Comparison of ENCODE assay signal across 25 cellular contexts in genomic region chr22:29723766-29724165, GRCh38. TPM values are rescaled to one million over a fixed set of nuclear protein-coding genes. Genes with fewer than 3 reads are reported as not detected.
DNase-seq lines count a peak whose midpoint lies in the region; ATAC-seq and TF ChIP-seq lines count a peak whose summit lies in the region.
"Had no signal": no experiment of that assay in that cellular context is flagged by ENCODE, and none has a peak within 500 bp of the region (broad histone marks: within the 10 kb centered on the region; RNA-seq: fewer than 3 reads in every experiment).

No MANE protein-coding gene starts in this region.

- H3K18ac ChIP-seq in neuronal stem cell (ENCODE audit: low read length), result peak overlapping the region; percentile 64
- no peak overlapping the region for H3K18ac ChIP-seq in mesenchymal stem cell (ENCODE audit: low read depth in 1 of 2, low read length in 2 of 2)

- H3K27ac Mint-ChIP-seq in HFFc6, result no peak overlapping the region
- H3K27ac Mint-ChIP-seq in chondrocyte (ENCODE audit: unreplicated experiment), result no peak overlapping the region
- H3K27ac Mint-ChIP-seq: GM23338 had no signal

- H3K9ac ChIP-seq in neuronal stem cell (ENCODE audit: low read depth, low read length, poor library complexity) (no peak overlapping the region), mesenchymal stem cell (ENCODE audit: low read length) (no peak overlapping the region)

- H3K79me1 ChIP-seq in neuronal stem cell (ENCODE audit: low read depth, low read length), result peaks cover 3% of the 10 kb centered on the region
- no peaks in the 10 kb centered on the region for H3K79me1 ChIP-seq in mesenchymal stem cell (replicated peaks; ENCODE audit: low read length, poor library complexity, severe bottlenecking)

- TF ChIP-seq CTCF in GM12873 (IDR thresholded peaks at IDR 0.05; ENCODE audit: insufficient read depth, low read depth, low read length, missing control alignments) (peak; percentile 20), HFFc6 (IDR thresholded peaks at IDR 0.05) (peak; percentile 41), chondrocyte (IDR thresholded peaks at IDR 0.05) (peak; percentile 28), foreskin keratinocyte (conservative IDR thresholded peaks at IDR 0.05) (no peak)

- H3K4me1 Mint-ChIP-seq in HFFc6 (ENCODE audit: low read depth) (no peaks in the 10 kb centered on the region), chondrocyte (ENCODE audit: low read depth) (no peaks in the 10 kb centered on the region)

- H3K4ac ChIP-seq in neuronal stem cell (ENCODE audit: low read length) (no peak overlapping the region), mesenchymal stem cell (ENCODE audit: low read depth in 1 of 2, low read length in 2 of 2) (no peak overlapping the region)

- H4K91ac ChIP-seq in neuronal stem cell (ENCODE audit: low read depth, low read length, poor library complexity) (no peak overlapping the region), mesenchymal stem cell (ENCODE audit: low read length) (no peak overlapping the region)

- H2BK12ac ChIP-seq in neuronal stem cell (ENCODE audit: low read length) (no peak overlapping the region), mesenchymal stem cell (ENCODE audit: low read length in 2 of 2) (no peak overlapping the region)

- H3K9me3 Mint-ChIP-seq in HFFc6 (no peaks in the 10 kb centered on the region), chondrocyte (ENCODE audit: low read depth) (no peaks in the 10 kb centered on the region)
- H3K9me3 Mint-ChIP-seq: CD4-positive, alpha-beta memory T cell; GM23338 had no signal

- H3K27me3 Mint-ChIP-seq in HFFc6 (ENCODE audit: insufficient read depth), result peaks cover 20% of the 10 kb centered on the region
- peaks cover 18% of the 10 kb centered on the region for H3K27me3 Mint-ChIP-seq in chondrocyte (ENCODE audit: low read depth)

- H3K14ac ChIP-seq in neuronal stem cell (ENCODE audit: low read length) (no peak overlapping the region), mesenchymal stem cell (ENCODE audit: low read length in 2 of 2) (no peak overlapping the region)

- H3K9me3 ChIP-seq in neuronal stem cell (replicated peaks in 1 of 2; ENCODE audit: control insufficient read depth in 2 of 2, insufficient read depth in 1 of 2, low read depth in 1 of 2, low read length in 2 of 2) (peaks cover 0 to 2% of the 10 kb centered on the region in 2 donors), mesenchymal stem cell (ENCODE audit: control insufficient read depth, low read length) (no peaks in the 10 kb centered on the region)
- H3K9me3 ChIP-seq: A549, Caco-2, SJSA1 had no signal

- H2BK15ac ChIP-seq in neuronal stem cell (ENCODE audit: low read length) (no peak overlapping the region), mesenchymal stem cell (ENCODE audit: low read depth, poor library complexity, severe bottlenecking) (no peak overlapping the region)

- H3K36me3 Mint-ChIP-seq in HFFc6 (ENCODE audit: low read depth) (no peaks in the 10 kb centered on the region), chondrocyte (ENCODE audit: low read depth) (no peaks in the 10 kb centered on the region)
- H3K36me3 Mint-ChIP-seq: CD4-positive, alpha-beta memory T cell had no signal

- H2BK120ac ChIP-seq in neuronal stem cell (ENCODE audit: low read depth, low read length) (no peak overlapping the region), mesenchymal stem cell (ENCODE audit: low read depth, low read length) (no peak overlapping the region)

- H3K4me2 ChIP-seq in neuronal stem cell (ENCODE audit: insufficient read depth, low read length, poor library complexity, severe bottlenecking) (no peak overlapping the region), mesenchymal stem cell (ENCODE audit: low read length, poor library complexity, severe bottlenecking) (no peak overlapping the region)
- H3K4me2 ChIP-seq: A549, GM23338 had no signal

- no CpG with 5 or more reads among the region's 10 CpGs for WGBS in neuronal stem cell (ENCODE audit: extremely low coverage in 2 of 2, insufficient read length in 2 of 2, insufficient replicate concordance in 1 of 2), 2 donors
- 88% methylated on average over 10 of the region's 10 CpGs for WGBS in mesenchymal stem cell

- DNase-seq in HFFc6 (no peak), chondrocyte (ENCODE audit: low spot score) (no peak), neuronal stem cell (ENCODE audit: low spot score) (no peak), foreskin keratinocyte (no peak), GOT3 (lab: John Stamatoyannopoulos, UW) (no peak), mesenchymal stem cell (no peak)
- DNase-seq: AML-193, C1 segment of cervical spinal cord, Caco-2, EL, GF-D8, KG1, MM.1S, NCI-H2029, NCI-H446 treated with DMSO at 0.1 percent for 48 hours, NCI-H526, NCI-H82, Right ventricle myocardium superior, RPMI8226, T-helper 1 cell had no signal

- no peak for ATAC-seq in foreskin keratinocyte
- ATAC-seq: A549, GM23338 had no signal

- H3K4me3 Mint-ChIP-seq in HFFc6 (no peak overlapping the region), chondrocyte (ENCODE audit: unreplicated experiment) (no peak overlapping the region)
- H3K4me3 Mint-ChIP-seq: GM23338 had no signal

- H2BK5ac ChIP-seq in neuronal stem cell (ENCODE audit: low read length), result no peak overlapping the region
- H2BK5ac ChIP-seq in mesenchymal stem cell (ENCODE audit: low read depth, low read length, poor library complexity, severe bottlenecking), result no peak overlapping the region

- H2AFZ ChIP-seq in neuronal stem cell (ENCODE audit: low read length) (no peak overlapping the region), mesenchymal stem cell (ENCODE audit: low read depth, low read length) (no peak overlapping the region)
- H2AFZ ChIP-seq: GM23338 had no signal

- peak overlapping the region; percentile 6 for H3K23ac ChIP-seq in neuronal stem cell (ENCODE audit: low read depth, low read length, poor library complexity)
- no peak overlapping the region for H3K23ac ChIP-seq in mesenchymal stem cell (ENCODE audit: low read length in 2 of 2)

- no peaks in the 10 kb centered on the region for H3K36me3 ChIP-seq in neuronal stem cell (replicated peaks in 1 of 2; ENCODE audit: control insufficient read depth in 2 of 2, insufficient read depth in 2 of 2, low read length in 2 of 2)
- H3K36me3 ChIP-seq in mesenchymal stem cell (ENCODE audit: control insufficient read depth in 1 of 2, insufficient read depth in 2 of 2, low read depth in 1 of 2, low read length in 2 of 2), result no peaks in the 10 kb centered on the region
- H3K36me3 ChIP-seq: SJSA1 had no signal

- H3K4me1 ChIP-seq in neuronal stem cell (ENCODE audit: control insufficient read depth in 2 of 2, insufficient read depth in 1 of 2, low read depth in 1 of 2, low read length in 2 of 2) (peaks cover 0 to 5% of the 10 kb centered on the region in 2 donors), foreskin keratinocyte (no peaks in the 10 kb centered on the region), mesenchymal stem cell (ENCODE audit: control insufficient read depth, insufficient read depth, low read depth, low read length) (peaks cover 22% of the 10 kb centered on the region)
- H3K4me1 ChIP-seq: Caco-2 had no signal

- H2AK5ac ChIP-seq in neuronal stem cell (ENCODE audit: low read depth, low read length), result peak overlapping the region; percentile 31
- H2AK5ac ChIP-seq in mesenchymal stem cell (ENCODE audit: low read length, severe bottlenecking), result no peak overlapping the region

- H3K4me3 ChIP-seq in neuronal stem cell (ENCODE audit: low read length in 2 of 2) (no peak overlapping the region), mesenchymal stem cell (ENCODE audit: insufficient read depth in 1 of 2, low read depth in 1 of 2, low read length in 2 of 2) (peak overlapping the region in 1 of 2 experiments; percentile 15)
- H3K4me3 ChIP-seq: A549, GM23338, SJSA1 had no signal

- peaks cover 18 to 65% (median 33%) of the 10 kb centered on the region in 3 experiments for H3K27me3 ChIP-seq in neuronal stem cell (ENCODE audit: control insufficient read depth in 3 of 3, insufficient read depth in 3 of 3, low read depth in 1 of 3, low read length in 3 of 3)
- H3K27me3 ChIP-seq in foreskin keratinocyte, result peaks cover 60% of the 10 kb centered on the region
- peaks cover 68 to 74% of the 10 kb centered on the region in 2 experiments for H3K27me3 ChIP-seq in mesenchymal stem cell (ENCODE audit: control insufficient read depth in 1 of 2, insufficient read depth in 1 of 2, low read length in 2 of 2)

- H4K8ac ChIP-seq in neuronal stem cell (ENCODE audit: low read depth, low read length) (no peak overlapping the region), mesenchymal stem cell (ENCODE audit: low read length) (no peak overlapping the region)

- no peak overlapping the region for H3K27ac ChIP-seq in neuronal stem cell (replicated peaks; ENCODE audit: low read length)
- H3K27ac ChIP-seq in foreskin keratinocyte, result no peak overlapping the region
- no peak overlapping the region for H3K27ac ChIP-seq in mesenchymal stem cell (ENCODE audit: low read length, poor library complexity, severe bottlenecking)
- H3K27ac ChIP-seq: A549, SJSA1 had no signal

RNA-seq across cellular contexts. Expression of gene CABP7, which starts 4.0 kb away (rescaled TPM):
- total RNA-seq in HFFc6 (2021; fragmentation: NEBNext Ultra II Directional; extraction: Animal tissue kit (Norgen Biotek cat#: 25700)), result not detected
- total RNA-seq in chondrocyte (not detected in 3 replicates), foreskin keratinocyte (not detected in 2 replicates)
- 0.04 TPM for polyA plus RNA-seq in neuronal stem cell (2013, experiment 1 of 2)
- polyA plus RNA-seq in neuronal stem cell (2013, experiment 2 of 2), result 0.04 TPM
- 0.01 TPM in 1 of 2 replicates, not detected in the other for polyA plus RNA-seq in foreskin keratinocyte
- not detected for polyA plus RNA-seq in mesenchymal stem cell (2013, experiment 1 of 2)
- not detected for polyA plus RNA-seq in mesenchymal stem cell (2013, experiment 2 of 2)
- total RNA-seq: Caco-2; CD4-positive, alpha-beta memory T cell; Right ventricle myocardium superior; SJSA1 had no signal

RNA-seq across cellular contexts. Expression of gene ZMAT5, which starts 43.0 kb away (rescaled TPM):
- 10 to 100 TPM; 24.9 to 28.6 (median 26.1) TPM for total RNA-seq in HFFc6 (2021; fragmentation: NEBNext Ultra II Directional; extraction: Animal tissue kit (Norgen Biotek cat#: 25700))
- total RNA-seq in chondrocyte (16.6 to 18.8 TPM (median 18.1 TPM) in 3 replicates), foreskin keratinocyte (14.8 and 15.5 TPM in 2 replicates)
- 23.3 TPM for polyA plus RNA-seq in neuronal stem cell (2013, experiment 1 of 2)
- 23.0 TPM for polyA plus RNA-seq in neuronal stem cell (2013, experiment 2 of 2)
- 23.2 and 23.9 TPM in 2 replicates for polyA plus RNA-seq in foreskin keratinocyte
- polyA plus RNA-seq in mesenchymal stem cell (2013, experiment 1 of 2), result 30.6 TPM
- polyA plus RNA-seq in mesenchymal stem cell (2013, experiment 2 of 2), result 33.0 TPM

RNA-seq across cellular contexts. Expression of gene UQCR10, which starts 43.4 kb away (rescaled TPM):
- total RNA-seq in HFFc6 (2021; fragmentation: NEBNext Ultra II Directional; extraction: Animal tissue kit (Norgen Biotek cat#: 25700)), result 100 to 1,000 TPM; 137 to 153 (median 150) TPM
- 59.2 to 73.2 TPM (median 63.5 TPM) in 3 replicates for total RNA-seq in chondrocyte
- 169 TPM for polyA plus RNA-seq in neuronal stem cell (2013, experiment 1 of 2)
- 171 TPM for polyA plus RNA-seq in neuronal stem cell (2013, experiment 2 of 2)
- total RNA-seq in foreskin keratinocyte, result 157 TPM in 2 replicates
- 229 and 238 TPM in 2 replicates for polyA plus RNA-seq in foreskin keratinocyte
- polyA plus RNA-seq in mesenchymal stem cell (2013, experiment 1 of 2), result 145 TPM
- 148 TPM for polyA plus RNA-seq in mesenchymal stem cell (2013, experiment 2 of 2)
